ENCODE assay signal across 1 cellular context in the genomic region with DNA sequence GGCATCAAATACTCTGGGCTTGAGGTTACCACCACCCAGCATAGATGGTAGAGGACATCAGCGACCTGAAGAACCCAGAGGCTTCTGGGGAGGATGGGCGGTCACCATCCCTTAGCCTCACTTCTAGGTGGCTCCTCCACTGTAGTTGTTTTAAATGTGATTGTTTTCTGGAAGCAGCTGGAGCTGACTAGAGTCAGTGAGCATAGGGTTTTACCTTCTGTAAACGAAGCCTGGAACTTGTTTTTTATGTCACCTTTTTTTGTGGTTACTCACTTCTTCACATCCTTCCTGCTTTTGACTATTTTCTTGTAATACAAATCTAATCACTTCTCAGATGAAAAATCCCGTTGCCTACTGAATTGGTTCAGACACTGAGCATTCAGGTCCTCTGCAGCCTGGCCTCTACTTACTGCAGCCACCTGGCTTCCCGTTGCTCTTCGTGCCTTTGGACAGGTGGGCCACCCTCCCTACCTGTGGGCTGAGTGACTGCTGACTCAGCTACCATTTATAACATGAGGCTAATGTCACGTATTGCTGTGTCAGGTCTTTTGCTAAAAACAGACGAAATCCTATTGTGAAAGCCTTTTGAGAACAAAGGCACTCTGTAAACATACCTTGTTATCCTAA.
TF ChIP-seq lines count a peak whose summit lies in the region.

No MANE protein-coding gene starts in this region.

TF ChIP-seq in GM23338, 12 proteins besides CTCF, POLR2A, EP300 and RAD21 (continued from another document):
- TF ChIP-seq ZNF462 (CRISPR knock-in tag; IDR thresholded peaks at IDR 0.05) (no peak), NANOG (IDR thresholded peaks at IDR 0.05; ENCODE audit: borderline replicate concordance) (no peak), EZH2phosphoT487 (IDR thresholded peaks at IDR 0.05; ENCODE audit: unreplicated experiment) (no peak), ZNF114 (CRISPR knock-in tag; IDR thresholded peaks at IDR 0.05) (no peak), EZH2 (IDR thresholded peaks at IDR 0.05; ENCODE audit: low read depth, unreplicated experiment) (no peak), ETS1 (IDR thresholded peaks at IDR 0.05) (no peak)
- TF ChIP-seq, protein P1, sequence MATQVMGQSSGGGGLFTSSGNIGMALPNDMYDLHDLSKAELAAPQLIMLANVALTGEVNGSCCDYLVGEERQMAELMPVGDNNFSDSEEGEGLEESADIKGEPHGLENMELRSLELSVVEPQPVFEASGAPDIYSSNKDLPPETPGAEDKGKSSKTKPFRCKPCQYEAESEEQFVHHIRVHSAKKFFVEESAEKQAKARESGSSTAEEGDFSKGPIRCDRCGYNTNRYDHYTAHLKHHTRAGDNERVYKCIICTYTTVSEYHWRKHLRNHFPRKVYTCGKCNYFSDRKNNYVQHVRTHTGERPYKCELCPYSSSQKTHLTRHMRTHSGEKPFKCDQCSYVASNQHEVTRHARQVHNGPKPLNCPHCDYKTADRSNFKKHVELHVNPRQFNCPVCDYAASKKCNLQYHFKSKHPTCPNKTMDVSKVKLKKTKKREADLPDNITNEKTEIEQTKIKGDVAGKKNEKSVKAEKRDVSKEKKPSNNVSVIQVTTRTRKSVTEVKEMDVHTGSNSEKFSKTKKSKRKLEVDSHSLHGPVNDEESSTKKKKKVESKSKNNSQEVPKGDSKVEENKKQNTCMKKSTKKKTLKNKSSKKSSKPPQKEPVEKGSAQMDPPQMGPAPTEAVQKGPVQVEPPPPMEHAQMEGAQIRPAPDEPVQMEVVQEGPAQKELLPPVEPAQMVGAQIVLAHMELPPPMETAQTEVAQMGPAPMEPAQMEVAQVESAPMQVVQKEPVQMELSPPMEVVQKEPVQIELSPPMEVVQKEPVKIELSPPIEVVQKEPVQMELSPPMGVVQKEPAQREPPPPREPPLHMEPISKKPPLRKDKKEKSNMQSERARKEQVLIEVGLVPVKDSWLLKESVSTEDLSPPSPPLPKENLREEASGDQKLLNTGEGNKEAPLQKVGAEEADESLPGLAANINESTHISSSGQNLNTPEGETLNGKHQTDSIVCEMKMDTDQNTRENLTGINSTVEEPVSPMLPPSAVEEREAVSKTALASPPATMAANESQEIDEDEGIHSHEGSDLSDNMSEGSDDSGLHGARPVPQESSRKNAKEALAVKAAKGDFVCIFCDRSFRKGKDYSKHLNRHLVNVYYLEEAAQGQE (IDR thresholded peaks at IDR 0.05; ENCODE audit: unreplicated experiment) = no peak
TF ChIP-seq in GM23338: peak in this region for 0.
